In genomic region chr5:159350216-159350615, GRCh38 we compare ENCODE assay signal across 4 cellular contexts. TPM values are rescaled to one million over a fixed set of nuclear protein-coding genes. Genes with fewer than 3 reads are reported as not detected.
"Had no signal": no experiment of that assay in that cellular context is flagged by ENCODE, and none has a peak within 500 bp of the region (broad histone marks: within the 10 kb centered on the region; RNA-seq: fewer than 3 reads in every experiment).

No MANE protein-coding gene starts in this region.

RNA-seq across cellular contexts. Expression of gene IL12B, which starts 19.9 kb away (rescaled TPM):
- polyA plus RNA-seq: adrenal gland, hepatocyte, immature natural killer cell, sigmoid colon had no signal
